In the genomic region with DNA sequence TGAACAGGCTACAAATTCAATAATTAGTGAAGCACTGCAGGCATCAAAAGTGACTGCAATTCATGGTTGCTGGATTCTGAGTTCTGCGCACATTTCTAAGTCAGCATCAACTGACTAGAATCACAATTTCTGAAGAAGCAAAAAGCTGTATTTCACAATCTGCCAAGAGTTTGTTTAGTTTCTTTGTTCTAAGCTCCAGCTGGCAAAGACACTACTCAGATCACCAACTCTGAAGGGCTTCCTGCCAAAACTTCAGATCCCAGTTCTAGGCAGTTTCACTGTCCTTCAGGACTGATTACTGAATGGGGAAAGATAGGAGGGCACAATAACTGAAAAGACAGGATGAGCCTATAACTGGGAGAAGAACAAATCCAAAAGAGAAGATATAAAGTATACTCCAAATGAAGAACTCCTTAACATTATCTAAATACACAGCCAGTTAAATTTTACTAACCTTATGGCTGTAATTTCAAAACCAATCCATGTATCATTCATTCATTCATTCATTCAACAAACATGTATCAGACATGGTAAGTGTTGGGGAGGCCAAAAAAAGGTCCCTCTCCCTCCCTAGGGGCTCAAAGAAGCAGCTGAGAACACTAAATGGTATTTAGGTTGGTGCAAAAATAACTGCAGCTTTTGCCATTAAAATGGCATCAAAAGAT, we compare ENCODE assay signal across 12 cellular contexts. TPM values are rescaled to one million over a fixed set of nuclear protein-coding genes. Genes with fewer than 3 reads are reported as not detected.
DNase-seq lines count a peak whose midpoint lies in the region; ATAC-seq and TF ChIP-seq lines count a peak whose summit lies in the region.
"Had no signal": no experiment of that assay in that cellular context is flagged by ENCODE, and none has a peak within 500 bp of the region (broad histone marks: within the 10 kb centered on the region; RNA-seq: fewer than 3 reads in every experiment).

No MANE protein-coding gene starts in this region.

- no peak for TF ChIP-seq EP300 in upper lobe of left lung (IDR thresholded peaks at IDR 0.05)

- no peak for TF ChIP-seq CTCF in epithelial cell of esophagus (IDR thresholded peaks at IDR 0.05; ENCODE audit: insufficient read depth, low read depth, low read length, missing control alignments)
- TF ChIP-seq CTCF in lower lobe of right lung (IDR thresholded peaks at IDR 0.05): no peak
- TF ChIP-seq CTCF in upper lobe of left lung (IDR thresholded peaks at IDR 0.05): no peak
- no peak for TF ChIP-seq CTCF in WERI-Rb-1 (IDR thresholded peaks at IDR 0.05; ENCODE audit: low read depth, low read length)

- intact Hi-C loops in lower lobe of right lung (cut with DNase I): no loop called here

- ATAC-seq in lower lobe of right lung (peak; percentile 63 to 78), upper lobe of left lung (ENCODE audit: low FRiP score in 2 of 2) (peak; percentile 53 to 75)

- H3K4me3 ChIP-seq in epithelial cell of esophagus (ENCODE audit: low read length) (no peak overlapping the region), lower lobe of right lung (no peak overlapping the region), upper lobe of left lung (no peak overlapping the region), WERI-Rb-1 (ENCODE audit: low read depth, low read length) (no peak overlapping the region)
- H3K4me3 ChIP-seq: BLaER1, thoracic aorta had no signal

- H3K27me3 ChIP-seq in lower lobe of right lung (ENCODE audit: low read depth) (no peaks in the 10 kb centered on the region), upper lobe of left lung (no peaks in the 10 kb centered on the region), WERI-Rb-1 (ENCODE audit: insufficient read depth, low read depth, severe bottlenecking) (no peaks in the 10 kb centered on the region)
- H3K27me3 ChIP-seq: BLaER1 had no signal

- WGBS in upper lobe of left lung, 2 donors: 29 to 33% methylated on average over 1 of the region's 1 CpG

- no peak for TF ChIP-seq POLR2A in upper lobe of left lung (IDR thresholded peaks at IDR 0.05)

- H3K27ac ChIP-seq in lower lobe of right lung (no peak overlapping the region), upper lobe of left lung (peak overlapping the region in 1 of 4 donors; percentile 64), WERI-Rb-1 (no peak overlapping the region)
- H3K27ac ChIP-seq: BLaER1, thoracic aorta had no signal

- H3K36me3 ChIP-seq in lower lobe of right lung (no peaks in the 10 kb centered on the region), upper lobe of left lung (no peaks in the 10 kb centered on the region), WERI-Rb-1 (peaks cover 3% of the 10 kb centered on the region)
- H3K36me3 ChIP-seq: BLaER1, thoracic aorta had no signal

- H3K9me3 ChIP-seq in lower lobe of right lung (no peaks in the 10 kb centered on the region), upper lobe of left lung (no peaks in the 10 kb centered on the region), WERI-Rb-1 (ENCODE audit: severe bottlenecking) (no peaks in the 10 kb centered on the region)
- H3K9me3 ChIP-seq: BLaER1, thoracic aorta had no signal

- DNase-seq in NCI-H2196 (lab: John Stamatoyannopoulos, UW; ENCODE audit: unreplicated experiment): peak; percentile 19
- no peak for DNase-seq in NCI-H2196 treated with DMSO at 0.1 percent for 48 hours (lab: John Stamatoyannopoulos, UW; ENCODE audit: unreplicated experiment)
- peak; percentile 57 for DNase-seq in epithelial cell of esophagus (ENCODE audit: low read depth)
- no peak for DNase-seq in lower lobe of right lung
- DNase-seq in upper lobe of left lung: no peak
- no peak for DNase-seq in NOMO-1 (lab: John Stamatoyannopoulos, UW; ENCODE audit: unreplicated experiment in 2 of 2)
- DNase-seq in WERI-Rb-1: no peak
- no peak for DNase-seq in activated CD4-positive, CD25-positive, alpha-beta regulatory T cell (lab: John Stamatoyannopoulos, UW)
- DNase-seq: activated naive CD4-positive, alpha-beta T cell treated with Interleukin-2 at 50 U/mL for 16 hours; SHP77 treated with DMSO at 0.1 percent for 48 hours had no signal

- H3K4me1 ChIP-seq in lower lobe of right lung: peaks cover 65% of the 10 kb centered on the region
- H3K4me1 ChIP-seq in upper lobe of left lung: peaks cover 23 to 42% (median 33%) of the 10 kb centered on the region in 4 donors

RNA-seq across cellular contexts. Expression of gene TJP1, which starts 17.1 kb away (rescaled TPM):
- total RNA-seq in lower lobe of right lung (115 TPM), upper lobe of left lung (100 to 1,000 TPM in 4 of 6 donors, 10 to 100 TPM in 2; 88.0 to 168 (median 113) TPM)

Comparison
In these comparisons a context has a peak if more than half of its experiments do, and no peak if none do; other contexts are left out.
1. DNase-seq: peak in NCI-H2196 (single experiment) and epithelial cell of esophagus (single experiment); none in NCI-H2196 treated with DMSO at 0.1 percent for 48 hours (single experiment), lower lobe of right lung (single experiment), upper lobe of left lung (0 of 2), NOMO-1 (0 of 2), WERI-Rb-1 (single experiment) and activated CD4-positive, CD25-positive, alpha-beta regulatory T cell (0 of 4).